In the genomic region with DNA sequence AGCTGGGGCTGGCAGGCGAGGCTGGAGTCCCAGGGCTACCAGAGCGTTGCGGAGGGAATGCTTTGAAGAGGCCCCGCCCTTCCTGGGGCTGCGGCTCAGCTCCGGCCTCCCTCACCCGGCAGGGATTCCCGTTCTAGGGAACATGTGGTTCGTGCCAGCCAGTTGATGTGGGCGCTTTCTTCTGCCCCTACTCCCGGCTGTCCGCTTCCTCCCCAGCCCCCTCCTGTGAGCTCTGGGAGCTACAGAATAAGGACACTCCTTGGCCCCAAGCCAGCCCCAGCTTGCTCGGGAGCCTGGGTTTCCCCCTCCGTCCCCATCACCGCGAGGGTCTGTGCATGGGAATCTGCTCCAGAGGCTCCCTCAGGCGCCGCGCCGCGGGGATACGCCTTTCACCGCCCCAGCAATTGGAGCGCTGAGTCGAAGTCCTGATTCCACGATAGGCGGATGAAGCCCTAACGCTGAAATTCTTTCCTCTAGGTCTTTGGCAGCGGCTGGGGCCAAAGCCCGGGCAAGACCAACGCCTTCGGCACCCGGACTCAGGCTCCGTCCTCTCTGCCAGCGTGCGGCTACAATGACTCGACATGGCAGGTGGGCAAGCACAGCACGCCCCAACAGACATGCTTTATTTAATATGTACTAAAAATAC, we compare ENCODE assay signal across 8 cellular contexts.
DNase-seq lines count a peak whose midpoint lies in the region; ATAC-seq and TF ChIP-seq lines count a peak whose summit lies in the region.

No MANE protein-coding gene starts in this region.

- H3K27me3 ChIP-seq in upper lobe of left lung = peaks cover 0 to 5% (median 0%) of the 10 kb centered on the region in 4 donors

- peaks cover 8% of the 10 kb centered on the region for H3K27me3 Mint-ChIP-seq in memory B cell

- H3K36me3 ChIP-seq in upper lobe of left lung = no peaks in the 10 kb centered on the region

- TF ChIP-seq CTCF in upper lobe of left lung (IDR thresholded peaks at IDR 0.05) (no peak), GM20000 (IDR thresholded peaks at IDR 0.05; ENCODE audit: extremely low read depth, missing control alignments) (no peak)

- H3K27ac ChIP-seq in epithelial cell of prostate = peak overlapping the region; percentile 60
- peak overlapping the region; percentile 66 to 81 (median 73) for H3K27ac ChIP-seq in upper lobe of left lung

- H3K9me3 Mint-ChIP-seq in memory B cell = peaks cover 1% of the 10 kb centered on the region

- peak overlapping the region; percentile 27 for H3K4me3 Mint-ChIP-seq in memory B cell

- ATAC-seq in memory B cell (ENCODE audit: low read depth) (no peak), upper lobe of left lung (ENCODE audit: low FRiP score in 2 of 2) (peak; percentile 88 to 90)

- peaks cover 14 to 31% (median 21%) of the 10 kb centered on the region in 4 donors for H3K4me1 ChIP-seq in upper lobe of left lung

- DNase-seq in COR-L47 (lab: John Stamatoyannopoulos, UW) (peak; percentile 77), NCI-H526 (lab: John Stamatoyannopoulos, UW) (peak; percentile 42 to 87), epithelial cell of prostate (ENCODE audit: low read depth, low spot score) (no peak), memory B cell (ENCODE audit: low spot score in 2 of 2) (no peak), upper lobe of left lung (peak; percentile 80 to 89), GM20000 (ENCODE audit: low spot score) (no peak), cerebellar nuclear complex (lab: John Stamatoyannopoulos, UW) (no peak)
- DNase-seq in stimulated activated CD4-positive, alpha-beta T cell treated with anti-CD3 and anti-CD28 coated beads, Interleukin-4, amount 100 ng/mL, for 24 hours = no peak

- peak overlapping the region in 3 of 4 donors; percentile 38 to 49 (median 47) for H3K4me3 ChIP-seq in upper lobe of left lung

- peak in 1 of 4 donors; percentile 32 for TF ChIP-seq POLR2A in upper lobe of left lung (IDR thresholded peaks at IDR 0.05)

- H3K9me3 ChIP-seq in upper lobe of left lung = no peaks in the 10 kb centered on the region

- H3K36me3 Mint-ChIP-seq in memory B cell = peaks cover 1% of the 10 kb centered on the region

- H3K27ac Mint-ChIP-seq in memory B cell = no peak overlapping the region

- H3K4me1 Mint-ChIP-seq in memory B cell = no peaks in the 10 kb centered on the region

- no peak for TF ChIP-seq EP300 in upper lobe of left lung (IDR thresholded peaks at IDR 0.05)

- WGBS in upper lobe of left lung, 2 donors = 6 to 20% methylated on average over 2 to 34 of the region's 38 CpGs

Comparison
In these comparisons a context has a peak if more than half of its experiments do, and no peak if none do; other contexts are left out.
1. DNase-seq: peak in COR-L47 (single experiment), NCI-H526 (2 of 2) and upper lobe of left lung (2 of 2); none in epithelial cell of prostate (single experiment), memory B cell (0 of 2), GM20000 (single experiment), cerebellar nuclear complex (0 of 2) and stimulated activated CD4-positive, alpha-beta T cell treated with anti-CD3 and anti-CD28 coated beads, Interleukin-4, amount 100 ng/mL, for 24 hours (single experiment).